Comparison of ENCODE assay signal across 2 cellular contexts in genomic region chr14:52837451-52837850, GRCh38.
TF ChIP-seq lines count a peak whose summit lies in the region.

No MANE protein-coding gene starts in this region.

TF ChIP-seq in IMR-90, 13 proteins besides CTCF, POLR2A, EP300 and RAD21:
- TF ChIP-seq RCOR1 (IDR thresholded peaks at IDR 0.05; ENCODE audit: insufficient replicate concordance, low read length) (no peak), CHD1 (IDR thresholded peaks at IDR 0.05; ENCODE audit: low read depth, low read length) (no peak), MAFK (IDR thresholded peaks at IDR 0.05; ENCODE audit: low read depth, low read length) (no peak), MAZ (IDR thresholded peaks at IDR 0.05; ENCODE audit: borderline replicate concordance, low read depth, low read length) (no peak), BHLHE40 (IDR thresholded peaks at IDR 0.05; ENCODE audit: low read depth, low read length) (no peak), RFX5 (IDR thresholded peaks at IDR 0.05; ENCODE audit: low read depth, low read length) (no peak), ELK1 (IDR thresholded peaks at IDR 0.05; ENCODE audit: borderline replicate concordance, low read depth, low read length) (no peak), NFE2L2 (IDR thresholded peaks at IDR 0.05; ENCODE audit: low read depth, low read length) (no peak), SMC3 (IDR thresholded peaks at IDR 0.05; ENCODE audit: low read depth, low read length) (no peak), FOS (IDR thresholded peaks at IDR 0.05; ENCODE audit: low read depth, low read length) (no peak), MXI1 (IDR thresholded peaks at IDR 0.05; ENCODE audit: borderline replicate concordance, low read depth, low read length) (no peak)

TF ChIP-seq in K562, 482 proteins besides CTCF, POLR2A, EP300 and RAD21:
- TF ChIP-seq E2F1 (CRISPR knock-in tag; IDR thresholded peaks at IDR 0.05) (no peak), SMAD4 (CRISPR knock-in tag; conservative IDR thresholded peaks at IDR 0.05) (no peak), PREB (CRISPR knock-in tag; IDR thresholded peaks at IDR 0.05) (no peak), ZNF766 (CRISPR knock-in tag; conservative IDR thresholded peaks at IDR 0.05) (no peak), TCF7 (IDR thresholded peaks at IDR 0.05; ENCODE audit: borderline replicate concordance) (no peak), ZC3H8 (IDR thresholded peaks at IDR 0.05) (no peak), PKNOX1 (IDR thresholded peaks at IDR 0.05) (no peak), ATF1 (CRISPR knock-in tag; IDR thresholded peaks at IDR 0.05) (no peak), ATF1 (tag; IDR thresholded peaks at IDR 0.05) (no peak), ZNF24 (IDR thresholded peaks at IDR 0.05) (no peak), XRCC4 (IDR thresholded peaks at IDR 0.05; ENCODE audit: extremely low read depth, insufficient read depth, insufficient read length) (no peak), CGGBP1 (CRISPR knock-in tag; IDR thresholded peaks at IDR 0.05) (no peak), DIDO1 (tag; IDR thresholded peaks at IDR 0.05; ENCODE audit: low read depth) (no peak), HEY1 (CRISPR knock-in tag; IDR thresholded peaks at IDR 0.05; ENCODE audit: borderline replicate concordance) (no peak), RNF2 (IDR thresholded peaks at IDR 0.05) (no peak), NCOA6 (IDR thresholded peaks at IDR 0.05) (no peak), PML (IDR thresholded peaks at IDR 0.05; ENCODE audit: low read length) (no peak), USF1 (CRISPR knock-in tag; IDR thresholded peaks at IDR 0.05) (no peak), ZBTB1 (CRISPR knock-in tag; IDR thresholded peaks at IDR 0.05; ENCODE audit: borderline replicate concordance, low read depth) (no peak), FOXP4 (CRISPR knock-in tag; IDR thresholded peaks at IDR 0.05; ENCODE audit: borderline replicate concordance) (no peak)
